22 cellular contexts compared by ENCODE assay signal in the genomic region with DNA sequence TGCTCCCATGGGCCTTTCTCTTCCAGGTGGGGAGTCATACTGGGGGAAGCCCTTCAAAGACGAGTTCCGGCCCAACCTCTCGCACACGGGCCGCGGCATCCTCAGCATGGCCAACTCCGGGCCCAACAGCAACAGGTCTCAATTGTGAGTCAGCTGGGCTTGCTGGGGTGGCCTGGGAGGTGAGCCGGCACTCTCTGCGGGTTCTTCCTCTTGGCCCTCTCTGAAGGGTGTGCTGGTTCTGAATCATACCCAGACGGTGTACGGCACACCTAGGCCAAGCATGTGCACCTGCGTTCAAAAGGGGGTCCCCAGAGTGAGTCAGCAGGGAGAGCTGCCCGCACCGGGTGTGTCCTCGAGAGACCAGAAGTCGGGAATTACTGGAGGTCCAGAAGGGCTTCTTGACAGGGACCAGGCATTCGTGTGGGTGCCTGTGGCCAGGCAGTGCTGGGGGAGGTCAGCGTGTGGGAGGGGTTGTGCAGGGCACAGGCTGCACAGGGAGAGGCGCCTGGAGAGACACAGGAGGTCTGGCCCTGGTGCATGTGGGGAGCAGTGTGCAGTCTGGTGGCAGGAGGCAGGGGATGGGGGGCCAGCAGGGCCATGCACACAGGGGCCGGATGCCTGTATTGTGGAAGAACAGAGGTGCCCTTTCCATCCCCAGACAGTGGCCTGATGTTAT. TPM values are rescaled to one million over a fixed set of nuclear protein-coding genes. Genes with fewer than 3 reads are reported as not detected.
DNase-seq lines count a peak whose midpoint lies in the region; ATAC-seq and TF ChIP-seq lines count a peak whose summit lies in the region.
"Had no signal": no experiment of that assay in that cellular context is flagged by ENCODE, and none has a peak within 500 bp of the region (broad histone marks: within the 10 kb centered on the region; RNA-seq: fewer than 3 reads in every experiment).

No MANE protein-coding gene starts in this region.

- in situ Hi-C loops in mammary epithelial cell (cut with MboI; ENCODE audit: low sequenced_read_pairs in 2 of 2), result no loop called here

- H3K9me3 ChIP-seq in mammary epithelial cell (replicated peaks; ENCODE audit: insufficient read depth, low read length) (no peaks in the 10 kb centered on the region), PC-3 (ENCODE audit: low read length) (no peaks in the 10 kb centered on the region)
- H3K9me3 ChIP-seq: Caco-2, mucosa of descending colon had no signal

- H3K4me3 ChIP-seq in mammary epithelial cell (replicated peaks in 1 of 3; ENCODE audit: insufficient read depth in 1 of 3, low read depth in 2 of 3, low read length in 3 of 3), result no peak overlapping the region
- no peak overlapping the region for H3K4me3 ChIP-seq in PC-3 (ENCODE audit: low read length)
- H3K4me3 ChIP-seq: mucosa of descending colon, SK-N-MC had no signal

- H2AFZ ChIP-seq in mammary epithelial cell (ENCODE audit: low read depth, low read length) (no peak overlapping the region), PC-3 (ENCODE audit: low read length) (no peak overlapping the region)

- TF ChIP-seq CTCF in mammary epithelial cell (conservative IDR thresholded peaks at IDR 0.05 in 1 of 2, IDR thresholded peaks at IDR 0.05 in 1 of 2; ENCODE audit: extremely low read depth in 1 of 2, insufficient read depth in 1 of 2, low read depth in 1 of 2, low read length in 2 of 2) (no peak), MCF 10A (IDR thresholded peaks at IDR 0.05; ENCODE audit: unreplicated experiment) (no peak), PC-3 (conservative IDR thresholded peaks at IDR 0.05; ENCODE audit: low read depth, low read length) (no peak), glutamatergic neuron (IDR thresholded peaks at IDR 0.05; ENCODE audit: partially characterized antibody, unreplicated experiment) (no peak)

- no peaks in the 10 kb centered on the region for H3K9me3 Mint-ChIP-seq in MCF 10A (ENCODE audit: unreplicated experiment)
- H3K9me3 Mint-ChIP-seq in glutamatergic neuron (ENCODE audit: unreplicated experiment), result peaks cover 6% of the 10 kb centered on the region
- no peaks in the 10 kb centered on the region for H3K9me3 Mint-ChIP-seq in stimulated activated naive B cell treated with anti-CD40 and anti-IgM and Interleukin-4, amounts not matched to agents 10 μg/mL and 1 μg/mL and 100 μg/mL, for 72 hours
- H3K9me3 Mint-ChIP-seq: dendritic cell treated with granulocyte-macrophage colony-stimulating factor and Interleukin-4, amounts not matched to agents 40 ng/mL and 50 ng/mL, for 4 days had no signal

- WGBS in mammary epithelial cell (ENCODE audit: low coverage, missing lambda C conversion rate), result over 99% methylated on average over 16 of the region's 20 CpGs

- H3K79me2 ChIP-seq in mammary epithelial cell (ENCODE audit: insufficient read depth, low read length) (no peaks in the 10 kb centered on the region), PC-3 (ENCODE audit: low read length) (no peaks in the 10 kb centered on the region)

- no peaks in the 10 kb centered on the region for H3K9me2 ChIP-seq in PC-3 (replicated peaks; ENCODE audit: low read length)

- H3K36me3 Mint-ChIP-seq in MCF 10A (ENCODE audit: insufficient read depth, unreplicated experiment) (peaks cover 44% of the 10 kb centered on the region), glutamatergic neuron (ENCODE audit: unreplicated experiment) (peaks cover 6% of the 10 kb centered on the region)
- H3K36me3 Mint-ChIP-seq in stimulated activated naive B cell treated with anti-CD40 and anti-IgM and Interleukin-4, amounts not matched to agents 10 μg/mL and 1 μg/mL and 100 μg/mL, for 72 hours, result peaks cover 43 to 63% of the 10 kb centered on the region in 2 donors

- POLR2A ChIA-PET in MCF 10A (lab: Yijun Ruan, JAX) (no interaction called here), PC-3 (lab: Charles Lee; ENCODE audit: unreplicated experiment) (no interaction called here)

- no peak overlapping the region for H3K4me3 Mint-ChIP-seq in MCF 10A (ENCODE audit: unreplicated experiment)
- no peak overlapping the region for H3K4me3 Mint-ChIP-seq in glutamatergic neuron (ENCODE audit: unreplicated experiment)
- peak overlapping the region; percentile 46 to 51 for H3K4me3 Mint-ChIP-seq in stimulated activated naive B cell treated with anti-CD40 and anti-IgM and Interleukin-4, amounts not matched to agents 10 μg/mL and 1 μg/mL and 100 μg/mL, for 72 hours
- H3K4me3 Mint-ChIP-seq: dendritic cell treated with granulocyte-macrophage colony-stimulating factor and Interleukin-4, amounts not matched to agents 40 ng/mL and 50 ng/mL, for 4 days had no signal

- no peak overlapping the region for H3K27ac ChIP-seq in mammary epithelial cell (ENCODE audit: insufficient read depth, low read depth, low read length)
- no peak overlapping the region for H3K27ac ChIP-seq in PC-3 (ENCODE audit: low read length)
- H3K27ac ChIP-seq: brain microvascular endothelial cell, SK-N-MC had no signal

- H3K4me1 Mint-ChIP-seq in MCF 10A (ENCODE audit: insufficient read depth, unreplicated experiment), result no peaks in the 10 kb centered on the region
- peaks cover 12% of the 10 kb centered on the region for H3K4me1 Mint-ChIP-seq in glutamatergic neuron (ENCODE audit: low read depth, unreplicated experiment)
- peaks cover 28 to 41% of the 10 kb centered on the region in 2 donors for H3K4me1 Mint-ChIP-seq in stimulated activated naive B cell treated with anti-CD40 and anti-IgM and Interleukin-4, amounts not matched to agents 10 μg/mL and 1 μg/mL and 100 μg/mL, for 72 hours

- dilution Hi-C loops in mammary epithelial cell (cut with HindIII; ENCODE audit: low sequenced_read_pairs), result loop anchor here (5.0 kb wide), 1 partner anchor 38 kb away; no protein-coding TSS in a partner anchor

- H3K9ac ChIP-seq in mammary epithelial cell (ENCODE audit: insufficient read depth, low read length), result no peak overlapping the region
- H3K9ac ChIP-seq in PC-3 (ENCODE audit: low read length), result no peak overlapping the region

- DNase-seq in mammary epithelial cell (peak; percentile 3), MCF 10A (ENCODE audit: unreplicated experiment) (no peak), PC-3 (no peak), glutamatergic neuron (no peak), NCI-H2227 (lab: John Stamatoyannopoulos, UW; ENCODE audit: unreplicated experiment) (no peak), HK-2 (ENCODE audit: unreplicated experiment) (no peak), NCI-H69 (lab: John Stamatoyannopoulos, UW) (no peak)
- no peak for DNase-seq in stimulated activated naive B cell treated with anti-CD40 and anti-IgM and Interleukin-4, amounts not matched to agents 10 μg/mL and 1 μg/mL and 100 μg/mL, for 72 hours
- DNase-seq: activated CD4-positive, alpha-beta T cell treated with anti-CD3 and anti-CD28 coated beads for 1 hour; activated CD8-positive, alpha-beta memory T cell treated with anti-CD3 and anti-CD28 coated beads, Interleukin-2, amount 50 U/mL, for 48 hours; brain microvascular endothelial cell; Caco-2; EL; erythroblast; NCI-H1105; NCI-H2171; NCI-H748 treated with DMSO at 0.1 percent for 48 hours; occipital lobe had no signal

- peak; percentile 81 for ATAC-seq in PC-3
- peak; percentile 51 to 72 for ATAC-seq in stimulated activated naive B cell treated with anti-CD40 and anti-IgM and Interleukin-4, amounts not matched to agents 10 μg/mL and 1 μg/mL and 100 μg/mL, for 72 hours (replicated peaks)
- ATAC-seq: mucosa of descending colon, sciatic nerve had no signal

- no peaks in the 10 kb centered on the region for H3F3A ChIP-seq in PC-3 (ENCODE audit: low read length, unreplicated experiment)

- no peak overlapping the region for H3K27ac Mint-ChIP-seq in MCF 10A (ENCODE audit: low read depth, unreplicated experiment)
- peak overlapping the region; percentile 33 for H3K27ac Mint-ChIP-seq in glutamatergic neuron (ENCODE audit: unreplicated experiment)
- H3K27ac Mint-ChIP-seq in stimulated activated naive B cell treated with anti-CD40 and anti-IgM and Interleukin-4, amounts not matched to agents 10 μg/mL and 1 μg/mL and 100 μg/mL, for 72 hours, result peak overlapping the region; percentile 87

- H3K27me3 Mint-ChIP-seq in MCF 10A (ENCODE audit: insufficient read depth, unreplicated experiment) (no peaks in the 10 kb centered on the region), glutamatergic neuron (ENCODE audit: unreplicated experiment) (peaks cover 11% of the 10 kb centered on the region)
- H3K27me3 Mint-ChIP-seq in stimulated activated naive B cell treated with anti-CD40 and anti-IgM and Interleukin-4, amounts not matched to agents 10 μg/mL and 1 μg/mL and 100 μg/mL, for 72 hours, result no peaks in the 10 kb centered on the region
- H3K27me3 Mint-ChIP-seq: dendritic cell treated with granulocyte-macrophage colony-stimulating factor and Interleukin-4, amounts not matched to agents 40 ng/mL and 50 ng/mL, for 4 days had no signal

- H3K4me1 ChIP-seq in mammary epithelial cell (ENCODE audit: insufficient read depth, low read length) (no peaks in the 10 kb centered on the region), PC-3 (ENCODE audit: insufficient read depth, low read length) (no peaks in the 10 kb centered on the region)
- H3K4me1 ChIP-seq: Caco-2 had no signal

- H4K20me1 ChIP-seq in mammary epithelial cell (ENCODE audit: insufficient read depth, low read length) (no peaks in the 10 kb centered on the region), PC-3 (ENCODE audit: low read length) (no peaks in the 10 kb centered on the region)

- no peak overlapping the region for H3K4me2 ChIP-seq in mammary epithelial cell (ENCODE audit: insufficient read depth, low read depth, low read length)
- no peak overlapping the region for H3K4me2 ChIP-seq in PC-3 (ENCODE audit: low read length)

- intact Hi-C loops in mammary epithelial cell (cut with micrococcal nuclease) (no loop called here), MCF 10A (cut with micrococcal nuclease) (no loop called here), PC-3 (cut with micrococcal nuclease) (no loop called here)

- BruUV-seq in mammary epithelial cell (replicated peaks; lab: Mats Ljungman, UMichigan), result no TSS peak
- BruUV-seq in MCF 10A (replicated peaks; lab: Mats Ljungman, UMichigan), result no TSS peak
- no TSS peak for BruUV-seq in PC-3 (replicated peaks; lab: Mats Ljungman, UMichigan)

- CTCF ChIA-PET in mammary epithelial cell (lab: Charles Lee; ENCODE audit: low non-redundant PET), result interaction anchor here (0.6 kb wide), 1 partner anchor 264 kb away, joined by 3 read pairs; a partner anchor contains a TSS
- CTCF ChIA-PET in MCF 10A (lab: Yijun Ruan, JAX), result no interaction called here
- CTCF ChIA-PET in PC-3 (lab: Charles Lee), result no interaction called here

- H3K36me3 ChIP-seq in mammary epithelial cell (ENCODE audit: insufficient read depth, low read length) (peaks cover 2% of the 10 kb centered on the region), PC-3 (ENCODE audit: low read depth, low read length) (no peaks in the 10 kb centered on the region)

- H3K27me3 ChIP-seq in mammary epithelial cell (ENCODE audit: insufficient read depth, low read length) (no peaks in the 10 kb centered on the region), PC-3 (ENCODE audit: low read length) (no peaks in the 10 kb centered on the region)
- H3K27me3 ChIP-seq: brain microvascular endothelial cell had no signal

RNA-seq across cellular contexts. Expression of a gene that starts 23.0 kb away (rescaled TPM):
- total RNA-seq in mammary epithelial cell, result 10 to 100 TPM; 18.2 to 35.2 TPM
- 21.8 TPM for polyA plus RNA-seq in mammary epithelial cell
- 35.6 TPM for polyA minus RNA-seq in mammary epithelial cell
- total RNA-seq in MCF 10A (2022), result 34.4 and 41.3 TPM in 2 replicates
- 32.3 and 33.7 TPM in 2 replicates for total RNA-seq in PC-3 (2014; rRNA removed)
- total RNA-seq in glutamatergic neuron (ENCODE audit: unreplicated experiment), result 61.6 TPM

RNA-seq across cellular contexts. Expression of a gene that starts 46.7 kb away (rescaled TPM):
- total RNA-seq in mammary epithelial cell (10 to 100 TPM; 13.3 to 52.0 TPM), MCF 10A (2022) (91.5 and 123 TPM in 2 replicates), PC-3 (2014; rRNA removed) (180 and 214 TPM in 2 replicates), glutamatergic neuron (ENCODE audit: unreplicated experiment) (24.0 TPM)
- 56.2 TPM for polyA plus RNA-seq in mammary epithelial cell
- 14.6 TPM for polyA minus RNA-seq in mammary epithelial cell

RNA-seq across cellular contexts. Expression of a gene that starts 46.8 kb away (rescaled TPM):
- under 1 TPM; under 0.01 to 0.07 TPM for total RNA-seq in mammary epithelial cell
- 0.02 TPM for polyA plus RNA-seq in mammary epithelial cell
- polyA minus RNA-seq in mammary epithelial cell, result 0.47 TPM
- total RNA-seq in MCF 10A (2022), result 0.07 and 0.27 TPM in 2 replicates
- total RNA-seq in PC-3 (2014; rRNA removed), result 0.23 and 3.2 TPM in 2 replicates
- total RNA-seq in glutamatergic neuron (ENCODE audit: unreplicated experiment), result 71.2 TPM

RNA-seq across cellular contexts. Expression of a gene that starts 56.3 kb away (rescaled TPM):
- total RNA-seq in mammary epithelial cell, result under 1 TPM; 0.17 to 0.31 TPM
- polyA plus RNA-seq in mammary epithelial cell, result 0.03 TPM
- polyA minus RNA-seq in mammary epithelial cell, result not detected
- 0.21 TPM in 1 of 2 replicates, not detected in the other for total RNA-seq in MCF 10A (2022)
- total RNA-seq in PC-3 (2014; rRNA removed), result not detected in 2 replicates
- 0.71 TPM for total RNA-seq in glutamatergic neuron (ENCODE audit: unreplicated experiment)
- total RNA-seq: Caco-2 had no signal

RNA-seq across cellular contexts. Expression of a gene that starts 59.0 kb away (rescaled TPM):
- 10 to 100 TPM; 33.8 to 47.6 TPM for total RNA-seq in mammary epithelial cell
- 41.1 TPM for polyA plus RNA-seq in mammary epithelial cell
- polyA minus RNA-seq in mammary epithelial cell, result 29.9 TPM
- 58.6 and 83.5 TPM in 2 replicates for total RNA-seq in MCF 10A (2022)
- total RNA-seq in PC-3 (2014; rRNA removed), result 79.4 and 122 TPM in 2 replicates
- total RNA-seq in glutamatergic neuron (ENCODE audit: unreplicated experiment), result 10.3 TPM

Comparison
In these comparisons a context has a peak if more than half of its experiments do, and no peak if none do; other contexts are left out.
1. H3K4me3 Mint-ChIP-seq: peak in stimulated activated naive B cell treated with anti-CD40 and anti-IgM and Interleukin-4, amounts not matched to agents 10 μg/mL and 1 μg/mL and 100 μg/mL, for 72 hours (2 of 2); none in MCF 10A (single experiment) and glutamatergic neuron (single experiment).
2. RNA of a gene that starts 46.8 kb away (total RNA-seq): 71.2 TPM in glutamatergic neuron (single experiment); 0.23 to 3.2 TPM in PC-3, under 0.01 to 0.07 TPM in mammary epithelial cell and 0.07 to 0.27 TPM in MCF 10A; every median in the first group is over 10 times any median in the second.